Comparison of ENCODE assay signal across 8 cellular contexts in genomic region chr12:62581288-62582064, GRCh38.
DNase-seq lines count a peak whose midpoint lies in the region; ATAC-seq and TF ChIP-seq lines count a peak whose summit lies in the region.

No MANE protein-coding gene starts in this region.

- peaks cover 39 to 57% of the 10 kb centered on the region in 2 donors for H3K36me3 Mint-ChIP-seq in CD14-positive monocyte
- H3K36me3 Mint-ChIP-seq in activated T-helper 2 cell treated with anti-CD3 and anti-CD28 coated beads, Interferon-gamma antibody, Interleukin-2, Interleukin-4, amounts not matched to agents 10 μg/mL and 5 μg/mL and 100 μg/mL, durations not matched to agents 14 hours and 24 hours and 36 hours (ENCODE audit: low read depth): peaks cover 18% of the 10 kb centered on the region

- H3K9me2 ChIP-seq in MM.1S (replicated peaks; ENCODE audit: insufficient read depth, low read length): no peaks in the 10 kb centered on the region

- H3F3A ChIP-seq in MM.1S (ENCODE audit: insufficient read depth, low read length): no peaks in the 10 kb centered on the region

- intact Hi-C loops in CD14-positive monocyte (cut with micrococcal nuclease): loop anchor here (5.0 kb wide), 2 partner anchors 211 to 216 kb away; no protein-coding TSS in a partner anchor
- intact Hi-C loops in activated T-helper 2 cell treated with anti-CD3 and anti-CD28 coated beads, Interferon-gamma antibody, Interleukin-2, Interleukin-4, amounts not matched to agents 10 μg/mL and 5 μg/mL and 100 μg/mL, durations not matched to agents 14 hours and 24 hours and 36 hours (cut with micrococcal nuclease): loop anchor here (1.0 to 5.0 kb wide), 2 partner anchors 144 to 213 kb away; no protein-coding TSS in a partner anchor

- H3K27ac Mint-ChIP-seq in CD14-positive monocyte: peak overlapping the region in 1 of 7 donors; percentile 52
- no peak overlapping the region for H3K27ac Mint-ChIP-seq in activated T-helper 2 cell treated with anti-CD3 and anti-CD28 coated beads, Interferon-gamma antibody, Interleukin-2, Interleukin-4, amounts not matched to agents 10 μg/mL and 5 μg/mL and 100 μg/mL, durations not matched to agents 14 hours and 24 hours and 36 hours

- H4K8ac ChIP-seq in neuronal stem cell (ENCODE audit: low read depth, low read length): no peak overlapping the region

- H3K79me2 ChIP-seq in MM.1S (ENCODE audit: low read length): no peaks in the 10 kb centered on the region

- H2BK15ac ChIP-seq in neuronal stem cell (ENCODE audit: low read length): no peak overlapping the region

- no peak overlapping the region for H3K27ac ChIP-seq in MM.1S (ENCODE audit: low read length)
- no peak overlapping the region for H3K27ac ChIP-seq in neuronal stem cell (replicated peaks; ENCODE audit: low read length)

- no peak overlapping the region for H2AFZ ChIP-seq in MM.1S (ENCODE audit: low read length)
- no peak overlapping the region for H2AFZ ChIP-seq in neuronal stem cell (ENCODE audit: low read length)

- H2BK120ac ChIP-seq in neuronal stem cell (ENCODE audit: low read depth, low read length): no peak overlapping the region

- no peaks in the 10 kb centered on the region for H3K36me3 ChIP-seq in MM.1S (replicated peaks; ENCODE audit: insufficient read depth, low read length)
- H3K36me3 ChIP-seq in neuronal stem cell (replicated peaks in 1 of 2; ENCODE audit: control insufficient read depth in 2 of 2, insufficient read depth in 2 of 2, low read length in 2 of 2): peaks cover 0 to 9% of the 10 kb centered on the region in 2 donors

- H3K27me3 Mint-ChIP-seq in CD14-positive monocyte (ENCODE audit: low read depth in 3 of 3): peaks cover 0 to 2% (median 0%) of the 10 kb centered on the region in 3 donors
- H3K27me3 Mint-ChIP-seq in activated T-helper 2 cell treated with anti-CD3 and anti-CD28 coated beads, Interferon-gamma antibody, Interleukin-2, Interleukin-4, amounts not matched to agents 10 μg/mL and 5 μg/mL and 100 μg/mL, durations not matched to agents 14 hours and 24 hours and 36 hours (ENCODE audit: low read depth): no peaks in the 10 kb centered on the region

- H3K4me3 ChIP-seq in MM.1S (ENCODE audit: low read length): no peak overlapping the region
- no peak overlapping the region for H3K4me3 ChIP-seq in neuronal stem cell (ENCODE audit: low read length in 2 of 2)

- peak; percentile 78 for ATAC-seq in GM19395 (IDR thresholded peaks at IDR 0.05; ENCODE audit: unreplicated experiment)
- ATAC-seq in stimulated activated naive CD8-positive, alpha-beta T cell treated with anti-CD3 and anti-CD28 coated beads, Interleukin-15, Interleukin-2, amounts not matched to agents 100 U/mL and 50 U/mL, for 24 hours: no peak

- DNase-seq in CD14-positive monocyte (ENCODE audit: low spot score): no peak
- DNase-seq in MM.1S: peak; percentile 48
- DNase-seq in SKM-1 treated with dmso at 0.1 percent for 144 hours (lab: John Stamatoyannopoulos, UW; ENCODE audit: unreplicated experiment): peak; percentile 26
- DNase-seq in fibroblast of peridontal ligament (ENCODE audit: extremely low read depth): peak; percentile 88
- peak; percentile 43 for DNase-seq in neuronal stem cell (ENCODE audit: low spot score)
- no peak for DNase-seq in stimulated activated naive CD8-positive, alpha-beta T cell treated with anti-CD3 and anti-CD28 coated beads, Interleukin-15, Interleukin-2, amounts not matched to agents 100 U/mL and 50 U/mL, for 24 hours
- DNase-seq in activated T-helper 2 cell treated with anti-CD3 and anti-CD28 coated beads, Interferon-gamma antibody, Interleukin-2, Interleukin-4, amounts not matched to agents 10 μg/mL and 5 μg/mL and 100 μg/mL, durations not matched to agents 14 hours and 24 hours and 36 hours (ENCODE audit: low spot score): no peak

- H3K27me3 ChIP-seq in MM.1S (replicated peaks; ENCODE audit: insufficient read depth, low read length): no peaks in the 10 kb centered on the region
- H3K27me3 ChIP-seq in neuronal stem cell (ENCODE audit: control insufficient read depth in 3 of 3, insufficient read depth in 3 of 3, low read depth in 1 of 3, low read length in 3 of 3): no peaks in the 10 kb centered on the region

- TF ChIP-seq CTCF in CD14-positive monocyte (IDR thresholded peaks at IDR 0.05) (peak; percentile 76), MM.1S (IDR thresholded peaks at IDR 0.05; ENCODE audit: low read length) (peak; percentile 56)

- no peak overlapping the region for H2BK5ac ChIP-seq in neuronal stem cell (ENCODE audit: low read length)

- H3K23ac ChIP-seq in neuronal stem cell (ENCODE audit: low read depth, low read length, poor library complexity): no peak overlapping the region

- no peaks in the 10 kb centered on the region for H3K79me1 ChIP-seq in neuronal stem cell (ENCODE audit: low read depth, low read length)

- no peak overlapping the region for H3K4me3 Mint-ChIP-seq in CD14-positive monocyte
- H3K4me3 Mint-ChIP-seq in activated T-helper 2 cell treated with anti-CD3 and anti-CD28 coated beads, Interferon-gamma antibody, Interleukin-2, Interleukin-4, amounts not matched to agents 10 μg/mL and 5 μg/mL and 100 μg/mL, durations not matched to agents 14 hours and 24 hours and 36 hours (ENCODE audit: low read depth): no peak overlapping the region

- no peaks in the 10 kb centered on the region for H3K4me1 Mint-ChIP-seq in CD14-positive monocyte
- no peaks in the 10 kb centered on the region for H3K4me1 Mint-ChIP-seq in activated T-helper 2 cell treated with anti-CD3 and anti-CD28 coated beads, Interferon-gamma antibody, Interleukin-2, Interleukin-4, amounts not matched to agents 10 μg/mL and 5 μg/mL and 100 μg/mL, durations not matched to agents 14 hours and 24 hours and 36 hours (ENCODE audit: low read depth)

- H4K20me1 ChIP-seq in MM.1S (ENCODE audit: insufficient read depth, low read length): no peaks in the 10 kb centered on the region

- no peak overlapping the region for H4K91ac ChIP-seq in neuronal stem cell (ENCODE audit: low read depth, low read length, poor library complexity)

- peak overlapping the region; percentile 56 for H3K14ac ChIP-seq in neuronal stem cell (ENCODE audit: low read length)

- no peaks in the 10 kb centered on the region for H3K9me3 Mint-ChIP-seq in CD14-positive monocyte
- no peaks in the 10 kb centered on the region for H3K9me3 Mint-ChIP-seq in activated T-helper 2 cell treated with anti-CD3 and anti-CD28 coated beads, Interferon-gamma antibody, Interleukin-2, Interleukin-4, amounts not matched to agents 10 μg/mL and 5 μg/mL and 100 μg/mL, durations not matched to agents 14 hours and 24 hours and 36 hours

- H3K18ac ChIP-seq in neuronal stem cell (ENCODE audit: low read length): no peak overlapping the region

- WGBS in neuronal stem cell (ENCODE audit: extremely low coverage in 2 of 2, insufficient read length in 2 of 2, insufficient replicate concordance in 1 of 2), 2 donors: no CpG with 5 or more reads among the region's 12 CpGs

- no peak overlapping the region for H3K4ac ChIP-seq in neuronal stem cell (ENCODE audit: low read length)

- no peak overlapping the region for H3K9ac ChIP-seq in MM.1S (ENCODE audit: low read length)
- H3K9ac ChIP-seq in neuronal stem cell (ENCODE audit: low read depth, low read length, poor library complexity): no peak overlapping the region

- no peaks in the 10 kb centered on the region for H3K4me1 ChIP-seq in MM.1S (ENCODE audit: low read length)
- H3K4me1 ChIP-seq in neuronal stem cell (ENCODE audit: control insufficient read depth in 2 of 2, insufficient read depth in 1 of 2, low read depth in 1 of 2, low read length in 2 of 2): peaks cover 0 to 4% of the 10 kb centered on the region in 2 donors

- no peak overlapping the region for H2BK12ac ChIP-seq in neuronal stem cell (ENCODE audit: low read length)

- H2AK5ac ChIP-seq in neuronal stem cell (ENCODE audit: low read depth, low read length): no peak overlapping the region

- H3K4me2 ChIP-seq in MM.1S (ENCODE audit: low read depth, low read length): no peak overlapping the region
- H3K4me2 ChIP-seq in neuronal stem cell (ENCODE audit: insufficient read depth, low read length, poor library complexity, severe bottlenecking): no peak overlapping the region

- H3K9me3 ChIP-seq in MM.1S (replicated peaks; ENCODE audit: insufficient read depth, low read length): no peaks in the 10 kb centered on the region
- H3K9me3 ChIP-seq in neuronal stem cell (replicated peaks in 1 of 2; ENCODE audit: control insufficient read depth in 2 of 2, insufficient read depth in 1 of 2, low read depth in 1 of 2, low read length in 2 of 2): no peaks in the 10 kb centered on the region

Comparison
In these comparisons a context has a peak if more than half of its experiments do, and no peak if none do; other contexts are left out.
1. DNase-seq: peak in MM.1S (single experiment), SKM-1 treated with dmso at 0.1 percent for 144 hours (single experiment), fibroblast of peridontal ligament (single experiment) and neuronal stem cell (single experiment); none in CD14-positive monocyte (single experiment), stimulated activated naive CD8-positive, alpha-beta T cell treated with anti-CD3 and anti-CD28 coated beads, Interleukin-15, Interleukin-2, amounts not matched to agents 100 U/mL and 50 U/mL, for 24 hours (single experiment) and activated T-helper 2 cell treated with anti-CD3 and anti-CD28 coated beads, Interferon-gamma antibody, Interleukin-2, Interleukin-4, amounts not matched to agents 10 μg/mL and 5 μg/mL and 100 μg/mL, durations not matched to agents 14 hours and 24 hours and 36 hours (single experiment).